ENCODE assay signal across 1 cellular context in the genomic region with DNA sequence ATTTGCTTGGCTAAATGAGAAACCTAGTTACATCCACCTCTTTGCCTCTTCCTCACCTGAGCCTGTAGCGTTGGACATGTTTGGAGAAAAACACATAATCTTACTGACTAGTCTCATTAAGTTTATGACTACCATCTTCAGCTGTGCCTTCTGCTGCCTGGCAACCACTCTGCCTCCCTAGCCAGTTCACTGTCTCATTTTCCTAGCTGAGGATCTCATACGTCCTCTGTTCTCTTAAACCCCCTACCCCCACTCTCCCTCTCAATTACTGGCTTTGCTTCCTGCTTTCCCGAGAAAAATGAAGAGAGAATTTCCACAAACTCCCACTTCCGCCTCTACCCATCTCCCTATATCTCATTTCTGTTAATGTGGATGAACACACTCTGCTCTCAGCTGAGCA.
TF ChIP-seq lines count a peak whose summit lies in the region.

No MANE protein-coding gene starts in this region.

TF ChIP-seq in H1, 55 proteins besides CTCF, POLR2A, EP300 and RAD21:
- no peak for TF ChIP-seq KDM4A (IDR thresholded peaks at IDR 0.05; ENCODE audit: low read depth, low read length, severe bottlenecking)
- TF ChIP-seq SIX5 (IDR thresholded peaks at IDR 0.05; ENCODE audit: low read depth, low read length): no peak
- TF ChIP-seq CHD1 (IDR thresholded peaks at IDR 0.05; ENCODE audit: low read depth, low read length): no peak
- TF ChIP-seq GTF2F1 (IDR thresholded peaks at IDR 0.05; ENCODE audit: borderline replicate concordance, low read depth, low read length): no peak
